5 cellular contexts compared by ENCODE assay signal in the genomic region with DNA sequence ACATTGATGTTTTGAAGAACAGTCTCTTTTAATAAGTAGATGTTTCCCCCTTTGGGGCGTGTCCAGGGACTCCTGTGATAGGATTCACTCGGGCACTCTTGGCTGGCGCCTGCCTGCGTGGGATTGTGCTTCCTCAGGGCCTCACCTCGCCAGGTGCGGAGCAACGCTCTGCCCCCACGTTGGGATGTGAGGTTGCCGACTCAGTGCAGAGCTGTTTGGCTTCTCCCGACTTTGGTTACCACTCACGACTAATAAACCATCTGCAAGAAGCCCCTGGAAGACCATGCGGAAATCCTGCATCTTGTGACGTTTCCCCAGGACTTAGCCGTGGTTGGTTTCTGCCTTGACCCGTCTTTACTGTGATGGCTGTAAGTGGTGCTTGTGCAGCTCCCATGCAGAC.
"Had no signal": no experiment of that assay in that cellular context is flagged by ENCODE, and none has a peak within 500 bp of the region (broad histone marks: within the 10 kb centered on the region; RNA-seq: fewer than 3 reads in every experiment).

No MANE protein-coding gene starts in this region.

- H3K4me3 Mint-ChIP-seq: GM23338, H9 had no signal

- H3K4me2 ChIP-seq: GM23338 had no signal

- H3K4me3 ChIP-seq: GM23338, K562 had no signal

- ATAC-seq: GM23338, K562 had no signal

- H2AFZ ChIP-seq: GM23338 had no signal

- DNase-seq: H9, HCEC 1CT, IMR-90 had no signal
